In the genomic region with DNA sequence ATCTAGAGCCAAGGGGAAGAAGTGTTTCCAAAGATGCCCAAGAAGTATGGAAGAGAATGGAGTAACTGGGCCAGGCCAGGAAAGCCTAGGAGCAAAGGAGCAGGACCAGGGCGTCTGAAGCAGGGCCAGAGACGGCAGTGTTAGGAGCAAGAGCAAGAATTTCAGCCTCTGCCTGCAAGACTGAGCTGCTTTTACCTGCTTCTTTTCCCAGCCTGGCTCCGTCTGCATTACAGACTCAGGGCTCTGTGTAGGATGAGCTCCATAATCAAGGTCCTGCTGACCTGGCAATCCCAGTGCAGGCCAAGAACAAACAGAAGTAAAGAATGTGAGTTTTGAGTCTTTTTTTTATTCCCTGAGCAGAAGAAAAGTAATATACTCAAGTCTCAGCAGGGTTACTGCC, we compare ENCODE assay signal across 1 cellular context.
TF ChIP-seq lines count a peak whose summit lies in the region.

No MANE protein-coding gene starts in this region.

TF ChIP-seq in HepG2, 621 proteins besides CTCF, POLR2A, EP300 and RAD21:
- TF ChIP-seq ZNF180 (CRISPR knock-in tag; IDR thresholded peaks at IDR 0.05; ENCODE audit: borderline replicate concordance, low read depth): no peak
- TF ChIP-seq NFRKB (IDR thresholded peaks at IDR 0.05): no peak
- TF ChIP-seq, protein P1, sequence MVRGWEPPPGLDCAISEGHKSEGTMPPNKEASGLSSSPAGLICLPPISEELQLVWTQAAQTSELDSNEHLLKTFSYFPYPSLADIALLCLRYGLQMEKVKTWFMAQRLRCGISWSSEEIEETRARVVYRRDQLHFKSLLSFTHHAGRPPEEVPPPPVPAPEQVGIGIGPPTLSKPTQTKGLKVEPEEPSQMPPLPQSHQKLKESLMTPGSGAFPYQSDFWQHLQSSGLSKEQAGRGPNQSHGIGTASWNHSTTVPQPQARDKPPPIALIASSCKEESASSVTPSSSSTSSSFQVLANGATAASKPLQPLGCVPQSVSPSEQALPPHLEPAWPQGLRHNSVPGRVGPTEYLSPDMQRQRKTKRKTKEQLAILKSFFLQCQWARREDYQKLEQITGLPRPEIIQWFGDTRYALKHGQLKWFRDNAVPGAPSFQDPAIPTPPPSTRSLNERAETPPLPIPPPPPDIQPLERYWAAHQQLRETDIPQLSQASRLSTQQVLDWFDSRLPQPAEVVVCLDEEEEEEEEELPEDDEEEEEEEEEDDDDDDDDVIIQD (CRISPR knock-in tag; IDR thresholded peaks at IDR 0.05; ENCODE audit: low read depth): no peak
